In the genomic region with DNA sequence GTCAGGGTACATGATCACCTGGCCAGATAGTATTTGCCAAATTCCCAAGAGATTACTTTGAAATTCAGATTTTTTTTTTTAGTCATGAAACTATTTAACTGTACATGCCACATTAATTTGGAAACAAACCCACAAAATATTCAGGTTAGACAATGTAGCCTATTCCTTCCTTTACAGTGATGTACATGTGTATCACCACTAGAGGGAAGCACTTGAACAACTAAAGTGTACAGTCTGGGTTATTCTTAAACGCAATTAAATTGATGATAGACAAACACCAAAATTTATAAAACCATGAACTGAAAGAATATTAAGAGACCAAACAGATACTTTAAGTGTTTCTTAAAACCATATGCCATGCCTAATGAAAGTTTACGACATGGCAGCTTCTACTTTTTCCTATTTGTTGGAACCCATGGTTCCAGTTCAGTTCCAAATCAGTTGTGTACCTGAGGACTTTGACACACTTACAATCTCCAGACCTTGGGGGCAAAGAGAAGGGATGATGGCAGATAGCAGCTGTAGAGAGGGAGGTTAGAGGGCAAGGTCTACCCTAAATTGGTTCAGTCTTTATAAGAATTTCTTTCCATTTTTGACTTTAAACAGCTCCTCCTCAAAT, we compare ENCODE assay signal across 9 cellular contexts. TPM values are rescaled to one million over a fixed set of nuclear protein-coding genes. Genes with fewer than 3 reads are reported as not detected.
A peak's percentile ranks its signal among the peaks of the same experiment; 100 is the strongest.
DNase-seq lines count a peak whose midpoint lies in the region; ATAC-seq and TF ChIP-seq lines count a peak whose summit lies in the region.
"Had no signal": no experiment of that assay in that cellular context is flagged by ENCODE, and none has a peak within 500 bp of the region (broad histone marks: within the 10 kb centered on the region; RNA-seq: fewer than 3 reads in every experiment).

No MANE protein-coding gene starts in this region.

- no peaks in the 10 kb centered on the region for H3K79me2 ChIP-seq in GM23248 (ENCODE audit: insufficient read depth)

- peak; percentile 88 for TF ChIP-seq CTCF in natural killer cell (IDR thresholded peaks at IDR 0.05)

- no peaks in the 10 kb centered on the region for H3K9me3 Mint-ChIP-seq in activated T-cell treated with anti-CD3 and anti-CD28 coated beads, Interleukin-2, amount 50 U/mL, for 4 hours
- H3K9me3 Mint-ChIP-seq in natural killer cell: no peaks in the 10 kb centered on the region
- H3K9me3 Mint-ChIP-seq in T-helper 2 cell treated with Interferon-gamma antibody and Interleukin-4, amounts not matched to agents 5 μg/mL and 100 μg/mL, for 36 hours: no peaks in the 10 kb centered on the region

- H3K4me1 Mint-ChIP-seq in activated T-cell treated with anti-CD3 and anti-CD28 coated beads, Interleukin-2, amount 50 U/mL, for 4 hours (ENCODE audit: low read depth): peaks cover 15% of the 10 kb centered on the region
- H3K4me1 Mint-ChIP-seq in natural killer cell: peaks cover 0 to 11% of the 10 kb centered on the region in 2 donors
- peaks cover 6% of the 10 kb centered on the region for H3K4me1 Mint-ChIP-seq in T-helper 2 cell treated with Interferon-gamma antibody and Interleukin-4, amounts not matched to agents 5 μg/mL and 100 μg/mL, for 36 hours (ENCODE audit: low read depth)

- H3K36me3 ChIP-seq in GM23248 (ENCODE audit: low read depth): no peaks in the 10 kb centered on the region

- H3K9me2 ChIP-seq in GM23248 (ENCODE audit: insufficient read depth): no peaks in the 10 kb centered on the region

- WGBS in GM23248 (ENCODE audit: low coverage in 1 of 2, low lambda C conversion rate in 2 of 2, missing lambda C conversion rate in 2 of 2), 2 experiments: 1 to 3% methylated on average over 2 of the region's 2 CpGs

- TF ChIP-seq POLR2A in erythroblast (IDR thresholded peaks at IDR 0.05; ENCODE audit: low read length): no peak

- in situ Hi-C loops in GM23248 (cut with MboI): loop anchor here (10.0 kb wide), 1 partner anchor 582 kb away; no protein-coding TSS in a partner anchor

- H3K4me3 Mint-ChIP-seq in activated T-cell treated with anti-CD3 and anti-CD28 coated beads, Interleukin-2, amount 50 U/mL, for 4 hours: no peak overlapping the region
- H3K4me3 Mint-ChIP-seq in natural killer cell: no peak overlapping the region
- no peak overlapping the region for H3K4me3 Mint-ChIP-seq in T-helper 2 cell treated with Interferon-gamma antibody and Interleukin-4, amounts not matched to agents 5 μg/mL and 100 μg/mL, for 36 hours

- peaks cover 5% of the 10 kb centered on the region for H3K27me3 Mint-ChIP-seq in activated T-cell treated with anti-CD3 and anti-CD28 coated beads, Interleukin-2, amount 50 U/mL, for 4 hours (ENCODE audit: low read depth)
- peaks cover 11 to 26% of the 10 kb centered on the region in 2 donors for H3K27me3 Mint-ChIP-seq in natural killer cell (ENCODE audit: low read depth in 2 of 2)
- peaks cover 5% of the 10 kb centered on the region for H3K27me3 Mint-ChIP-seq in T-helper 2 cell treated with Interferon-gamma antibody and Interleukin-4, amounts not matched to agents 5 μg/mL and 100 μg/mL, for 36 hours (ENCODE audit: low read depth)

- intact Hi-C loops in natural killer cell (cut with micrococcal nuclease): loop anchor here (1.0 to 5.0 kb wide), 2 partner anchors 90 to 575 kb away; no protein-coding TSS in a partner anchor

- no peaks in the 10 kb centered on the region for H3K9me3 ChIP-seq in GM23248 (ENCODE audit: low read depth)

- no peaks in the 10 kb centered on the region for H4K20me1 ChIP-seq in GM23248 (ENCODE audit: insufficient read depth)

- no peaks in the 10 kb centered on the region for H3K4me1 ChIP-seq in GM23248 (ENCODE audit: insufficient read depth)

- H2AFZ ChIP-seq in GM23248: no peak overlapping the region

- no peak for DNase-seq in activated T-cell treated with anti-CD3 and anti-CD28 coated beads, Interleukin-2, amount 50 U/mL, for 4 hours
- DNase-seq in activated T-cell treated with anti-CD3 and anti-CD28 coated beads for 4 hours (no peak), GM23248 (peak; percentile 70), KG1 (lab: John Stamatoyannopoulos, UW) (peak; percentile 43), SHP77 treated with DMSO at 0.1 percent for 48 hours (lab: John Stamatoyannopoulos, UW) (peak; percentile 38), erythroblast (lab: John Stamatoyannopoulos, UW) (peak; percentile 24 to 50), natural killer cell (no peak)
- DNase-seq in T-helper 2 cell treated with Interferon-gamma antibody and Interleukin-4, amounts not matched to agents 5 μg/mL and 100 μg/mL, for 36 hours (ENCODE audit: low spot score): no peak

- no peak overlapping the region for H3K27ac ChIP-seq in GM23248
- H3K27ac ChIP-seq: epithelial cell of prostate had no signal

- no peaks in the 10 kb centered on the region for H3F3A ChIP-seq in GM23248 (ENCODE audit: insufficient read depth)

- H3K4me2 ChIP-seq in GM23248 (ENCODE audit: unreplicated experiment): no peak overlapping the region

- H3K36me3 Mint-ChIP-seq in activated T-cell treated with anti-CD3 and anti-CD28 coated beads, Interleukin-2, amount 50 U/mL, for 4 hours (ENCODE audit: insufficient read depth): no peaks in the 10 kb centered on the region
- H3K36me3 Mint-ChIP-seq in natural killer cell: no peaks in the 10 kb centered on the region
- H3K36me3 Mint-ChIP-seq in T-helper 2 cell treated with Interferon-gamma antibody and Interleukin-4, amounts not matched to agents 5 μg/mL and 100 μg/mL, for 36 hours (ENCODE audit: low read depth): no peaks in the 10 kb centered on the region

- ATAC-seq in activated T-cell treated with anti-CD3 and anti-CD28 coated beads, Interleukin-2, amount 50 U/mL, for 4 hours: peak; percentile 65 to 80
- peak; percentile 73 to 87 (median 85) for ATAC-seq in natural killer cell

- H3K27ac Mint-ChIP-seq in natural killer cell: no peak overlapping the region
- H3K27ac Mint-ChIP-seq in T-helper 2 cell treated with Interferon-gamma antibody and Interleukin-4, amounts not matched to agents 5 μg/mL and 100 μg/mL, for 36 hours: no peak overlapping the region

- peaks cover 23% of the 10 kb centered on the region for H3K27me3 ChIP-seq in GM23248 (replicated peaks; ENCODE audit: insufficient read depth)

- H3K9ac ChIP-seq in GM23248: no peak overlapping the region

- no peak overlapping the region for H3K4me3 ChIP-seq in GM23248

RNA-seq across cellular contexts. Expression of a gene that starts 52.8 kb away (rescaled TPM):
- total RNA-seq in activated T-cell treated with anti-CD3 and anti-CD28 coated beads, Interleukin-2, amount 50 U/mL, for 4 hours: 1 to 10 TPM in 1 of 3 donors, under 1 TPM in 2; 0.46 to 1.4 (median 0.50) TPM
- total RNA-seq in GM23248 (2014; rRNA removed; shearing (Covaris generic)): 0.13 and 2.5 TPM in 2 replicates
- polyA plus RNA-seq in GM23248 (2016; fragmentation: Nextera tagmentation; extraction: Ambion mirVana): 0.14 and 0.40 TPM in 2 replicates
- total RNA-seq in natural killer cell: 1 to 10 TPM; 4.0 to 9.5 (median 6.3) TPM

Comparison
In these comparisons a context has a peak if more than half of its experiments do, and no peak if none do; other contexts are left out.
1. DNase-seq: peak in GM23248 (single experiment), KG1 (single experiment), SHP77 treated with DMSO at 0.1 percent for 48 hours (single experiment) and erythroblast (2 of 2); none in activated T-cell treated with anti-CD3 and anti-CD28 coated beads, Interleukin-2, amount 50 U/mL, for 4 hours (single experiment), activated T-cell treated with anti-CD3 and anti-CD28 coated beads for 4 hours (single experiment), natural killer cell (single experiment) and T-helper 2 cell treated with Interferon-gamma antibody and Interleukin-4, amounts not matched to agents 5 μg/mL and 100 μg/mL, for 36 hours (single experiment).